1 cellular context compared by ENCODE assay signal in the genomic region with DNA sequence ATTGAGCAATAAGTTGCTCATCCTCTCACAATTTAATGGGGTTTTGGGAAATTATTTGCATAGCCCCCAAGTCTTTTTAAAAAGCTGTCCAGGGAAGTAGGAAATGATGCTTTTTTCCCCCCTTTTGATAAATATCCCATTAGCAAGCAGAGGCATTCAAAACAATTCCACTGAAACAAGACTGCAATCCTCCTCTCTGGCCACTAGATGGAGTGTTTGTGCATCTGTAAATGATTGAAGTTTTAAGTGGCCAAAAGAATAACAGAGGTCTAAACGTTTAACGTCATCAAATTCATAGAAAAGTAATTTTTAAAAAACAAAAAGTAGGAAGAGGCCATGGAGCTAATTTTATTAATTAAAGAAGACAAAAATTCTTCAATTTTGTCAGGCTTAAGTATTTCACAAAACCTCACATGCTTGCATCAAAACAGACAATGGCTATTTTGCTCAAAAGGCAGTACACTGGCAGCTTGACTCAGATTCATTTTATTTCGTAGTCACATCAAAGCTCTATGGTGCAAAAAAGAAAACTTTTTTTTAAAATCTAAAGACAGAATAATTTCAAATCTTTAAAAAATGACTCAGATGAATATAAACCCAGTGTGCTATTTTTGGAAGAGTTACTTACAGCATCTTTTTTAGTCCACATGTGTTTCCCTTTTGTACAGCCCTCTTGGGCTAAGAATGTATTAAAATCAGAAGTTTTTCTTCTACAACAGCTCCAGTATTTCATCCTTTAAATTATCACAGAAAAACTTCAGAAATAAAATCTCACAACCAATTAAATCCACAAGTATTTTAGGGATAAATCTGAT.
TF ChIP-seq lines count a peak whose summit lies in the region.

No MANE protein-coding gene starts in this region.

TF ChIP-seq in IMR-90, 13 proteins besides CTCF, POLR2A, EP300 and RAD21:
- no peak for TF ChIP-seq FOS (IDR thresholded peaks at IDR 0.05; ENCODE audit: low read depth, low read length)
- TF ChIP-seq RFX5 (IDR thresholded peaks at IDR 0.05; ENCODE audit: low read depth, low read length) = no peak
- TF ChIP-seq MAFK (IDR thresholded peaks at IDR 0.05; ENCODE audit: low read depth, low read length) = no peak
- TF ChIP-seq SMC3 (IDR thresholded peaks at IDR 0.05; ENCODE audit: low read depth, low read length) = peak; percentile 44
TF ChIP-seq in IMR-90: peak in this region for 1.
